Comparison of ENCODE assay signal across 13 cellular contexts in the genomic region with DNA sequence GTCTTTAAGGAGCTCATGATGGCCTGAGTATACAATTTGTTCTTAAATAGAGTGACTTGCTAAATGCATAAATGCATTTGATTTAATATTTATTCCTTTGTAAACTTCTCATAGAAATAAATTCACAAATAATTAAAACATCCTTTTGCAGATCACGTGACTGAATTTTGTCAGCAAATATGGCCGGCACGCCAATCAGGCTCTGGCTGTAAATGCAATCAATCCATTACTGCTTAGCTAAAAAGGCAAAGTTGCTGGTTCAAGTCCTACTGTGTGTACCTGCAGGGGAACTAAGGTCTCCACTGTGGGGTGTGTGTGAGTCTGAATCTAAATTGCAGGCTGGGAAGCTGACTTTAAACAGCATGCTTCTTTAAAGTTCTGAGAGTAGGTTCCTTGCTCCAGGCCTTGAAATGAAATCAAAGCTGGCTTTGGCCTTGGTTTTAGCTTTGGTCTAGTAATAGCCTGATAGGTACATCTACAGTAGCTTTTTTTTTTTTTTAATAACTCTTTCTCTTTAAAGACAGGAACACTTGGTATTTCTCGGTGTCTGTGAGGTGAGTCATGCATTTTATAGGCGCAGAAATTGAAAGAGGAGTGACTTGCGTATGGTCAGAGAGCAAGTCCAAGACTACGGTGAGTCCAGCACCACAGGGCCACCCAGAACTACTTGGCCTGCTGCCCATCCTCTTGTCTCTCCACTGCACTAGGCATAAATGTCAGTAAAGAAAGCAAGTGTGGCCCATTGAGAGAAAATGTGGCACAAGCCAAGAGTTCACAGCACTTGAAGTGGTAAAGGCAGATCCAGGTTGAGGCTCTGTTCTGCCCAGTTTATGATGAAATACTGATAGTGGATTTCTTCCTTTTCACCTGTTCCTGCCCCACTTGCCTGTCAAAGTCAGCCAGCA. TPM values are rescaled to one million over a fixed set of nuclear protein-coding genes. Genes with fewer than 3 reads are reported as not detected.
DNase-seq lines count a peak whose midpoint lies in the region; TF ChIP-seq lines count a peak whose summit lies in the region.
"Had no signal": no experiment of that assay in that cellular context is flagged by ENCODE, and none has a peak within 500 bp of the region (broad histone marks: within the 10 kb centered on the region; RNA-seq: fewer than 3 reads in every experiment).

No MANE protein-coding gene starts in this region.

- WGBS in GM23248 (ENCODE audit: low coverage in 1 of 2, low lambda C conversion rate in 2 of 2, missing lambda C conversion rate in 2 of 2), 2 experiments: 45 to 46% methylated on average over 7 of the region's 7 CpGs

- H3K4me3 ChIP-seq in GM23248: no peak overlapping the region
- peak overlapping the region; percentile 32 for H3K4me3 ChIP-seq in skeletal muscle satellite cell (ENCODE audit: low read length)
- H3K4me3 ChIP-seq in ascending aorta: no peak overlapping the region
- H3K4me3 ChIP-seq: body of pancreas, heart right ventricle had no signal

- H3K27me3 ChIP-seq in GM23248 (replicated peaks; ENCODE audit: insufficient read depth) (no peaks in the 10 kb centered on the region), skeletal muscle satellite cell (ENCODE audit: control insufficient read depth, insufficient read depth, low read length) (no peaks in the 10 kb centered on the region), ascending aorta (no peaks in the 10 kb centered on the region)
- H3K27me3 ChIP-seq: body of pancreas, heart right ventricle had no signal

- DNase-seq in GM23248 (peak; percentile 74), epithelial cell of prostate (ENCODE audit: low read depth, low spot score) (peak; percentile 59), foreskin melanocyte (no peak), ascending aorta (ENCODE audit: low spot score in 2 of 2) (no peak), immature natural killer cell (no peak), NCI-H1105 treated with DMSO at 0.1 percent for 48 hours (lab: John Stamatoyannopoulos, UW) (no peak)
- DNase-seq: activated CD4-positive, alpha-beta T cell treated with anti-CD3 and anti-CD28 coated beads, Interleukin-2, amount 10 ng/mL, durations not matched to agents 24 days and 14 days; heart right ventricle; NCI-H82 had no signal

- H3F3A ChIP-seq in GM23248 (ENCODE audit: insufficient read depth): peaks cover 16% of the 10 kb centered on the region

- peak overlapping the region; percentile 9 for H3K4me2 ChIP-seq in GM23248 (ENCODE audit: unreplicated experiment)
- peak overlapping the region; percentile 75 for H3K4me2 ChIP-seq in skeletal muscle satellite cell (ENCODE audit: low read length)

- H3K9me3 ChIP-seq in GM23248 (ENCODE audit: low read depth) (no peaks in the 10 kb centered on the region), skeletal muscle satellite cell (replicated peaks; ENCODE audit: low read length) (no peaks in the 10 kb centered on the region), ascending aorta (no peaks in the 10 kb centered on the region)
- H3K9me3 ChIP-seq: body of pancreas, heart right ventricle had no signal

- in situ Hi-C loops in GM23248 (cut with MboI): no loop called here

- H3K9ac ChIP-seq in GM23248 (no peak overlapping the region), skeletal muscle satellite cell (ENCODE audit: low read depth, low read length) (peak overlapping the region; percentile 34)

- H3K4me1 Mint-ChIP-seq in immature natural killer cell: peaks cover 12 to 45% of the 10 kb centered on the region in 2 donors

- H3K36me3 ChIP-seq in GM23248 (ENCODE audit: low read depth) (no peaks in the 10 kb centered on the region), skeletal muscle satellite cell (ENCODE audit: insufficient read depth, low read length) (no peaks in the 10 kb centered on the region), ascending aorta (no peaks in the 10 kb centered on the region)
- H3K36me3 ChIP-seq: heart right ventricle had no signal

- H3K27me3 Mint-ChIP-seq in immature natural killer cell (ENCODE audit: low read depth in 3 of 3): peaks cover 0 to 2% (median 0%) of the 10 kb centered on the region in 3 donors

- H3K79me2 ChIP-seq in GM23248 (ENCODE audit: insufficient read depth): no peaks in the 10 kb centered on the region

- H3K27ac ChIP-seq in GM23248: no peak overlapping the region
- peak overlapping the region; percentile 79 for H3K27ac ChIP-seq in epithelial cell of prostate
- no peak overlapping the region for H3K27ac ChIP-seq in ascending aorta
- H3K27ac ChIP-seq: body of pancreas, heart right ventricle had no signal

- H4K20me1 ChIP-seq in GM23248 (ENCODE audit: insufficient read depth): no peaks in the 10 kb centered on the region

- no peaks in the 10 kb centered on the region for H3K9me3 Mint-ChIP-seq in immature natural killer cell

- intact Hi-C loops in ascending aorta (cut with DNase I): no loop called here

- H2AFZ ChIP-seq in GM23248: 0 out of 2 replicates have a peak overlapping the region, but pooled peaks have one; percentile 4

- no peaks in the 10 kb centered on the region for H3K36me3 Mint-ChIP-seq in immature natural killer cell

- no peak overlapping the region for H3K4me3 Mint-ChIP-seq in immature natural killer cell
- H3K4me3 Mint-ChIP-seq: activated CD4-positive, alpha-beta T cell treated with anti-CD3 and anti-CD28 coated beads, Interleukin-2, amount 10 ng/mL, durations not matched to agents 24 days and 14 days; nephron had no signal

- H3K9me2 ChIP-seq in GM23248 (ENCODE audit: insufficient read depth): no peaks in the 10 kb centered on the region

- TF ChIP-seq CTCF in ascending aorta (IDR thresholded peaks at IDR 0.05): no peak

- H3K4me1 ChIP-seq in GM23248 (ENCODE audit: insufficient read depth) (peaks cover 22% of the 10 kb centered on the region), skeletal muscle satellite cell (ENCODE audit: control insufficient read depth, insufficient read depth, low read length) (peaks cover 40% of the 10 kb centered on the region), ascending aorta (peaks cover 0 to 6% of the 10 kb centered on the region in 2 donors)
- H3K4me1 ChIP-seq: body of pancreas had no signal

- H3K27ac Mint-ChIP-seq in immature natural killer cell: peak overlapping the region in 1 of 6 donors; percentile 49
- H3K27ac Mint-ChIP-seq: nephron had no signal

TF ChIP-seq in PFSK-1, 5 proteins besides CTCF, POLR2A, EP300 and RAD21:
- TF ChIP-seq FOXP2 (optimal IDR thresholded peaks at IDR 0.05; ENCODE audit: borderline replicate concordance, extremely low read depth, extremely low read length, insufficient read depth): no peak
- TF ChIP-seq TAF1 (IDR thresholded peaks at IDR 0.05; ENCODE audit: borderline replicate concordance, insufficient read depth, low read length): 0 out of 2 replicates have a peak, but pooled peaks have one; percentile 29
- TF ChIP-seq SIN3A (IDR thresholded peaks at IDR 0.05; ENCODE audit: borderline replicate concordance, insufficient read depth, low read length): no peak
- TF ChIP-seq REST (IDR thresholded peaks at IDR 0.05; ENCODE audit: insufficient read depth in 1 of 2, low read depth in 2 of 2, low read length in 2 of 2): no peak
- TF ChIP-seq POLR2AphosphoS5 (IDR thresholded peaks at IDR 0.05; ENCODE audit: low read depth, low read length): no peak
TF ChIP-seq in PFSK-1: peak in this region for 1.

RNA-seq across cellular contexts. Expression of gene LYST, which starts 36.2 kb away (rescaled TPM):
- 5.9 and 9.0 TPM in 2 replicates for total RNA-seq in GM23248 (2014; rRNA removed; shearing (Covaris generic))
- polyA plus RNA-seq in GM23248 (2016; fragmentation: Nextera tagmentation; extraction: Ambion mirVana): 3.7 and 5.1 TPM in 2 replicates
- 3.9 TPM for polyA plus RNA-seq in PFSK-1 (2012; ENCODE audit: insufficient read length, low read depth)
- total RNA-seq in skeletal muscle satellite cell (2012; rRNA removed): 25.3 and 26.4 TPM in 2 replicates
- total RNA-seq in ascending aorta: 169 TPM
- polyA plus RNA-seq in immature natural killer cell: 10 to 100 TPM; 21.8 to 39.3 (median 27.7) TPM

Comparison
In these comparisons a context has a peak if more than half of its experiments do, and no peak if none do; other contexts are left out.
1. DNase-seq: peak in GM23248 (single experiment) and epithelial cell of prostate (single experiment); none in foreskin melanocyte (single experiment), ascending aorta (0 of 2), immature natural killer cell (0 of 3) and NCI-H1105 treated with DMSO at 0.1 percent for 48 hours (single experiment).
2. RNA of gene LYST, which starts 36.2 kb away (total RNA-seq): 169 TPM in ascending aorta (single experiment); 5.9 to 9.0 TPM in GM23248; every median in the first group is over 10 times any median in the second.